ENCODE assay signal across 8 cellular contexts in genomic region chr11:122440783-122441701, GRCh38.
DNase-seq lines count a peak whose midpoint lies in the region; ATAC-seq and TF ChIP-seq lines count a peak whose summit lies in the region.

No MANE protein-coding gene starts in this region.

- H3K9me2 ChIP-seq in PC-3 (replicated peaks; ENCODE audit: low read length), result no peaks in the 10 kb centered on the region

- no peak for ATAC-seq in PC-3

- no peaks in the 10 kb centered on the region for H4K20me1 ChIP-seq in PC-3 (ENCODE audit: low read length)

- BruUV-seq in PC-3 (replicated peaks; lab: Mats Ljungman, UMichigan), result no TSS peak

- DNase-seq in astrocyte of the hippocampus (ENCODE audit: low read depth, low spot score) (peak; percentile 42), Kasumi-1 (lab: John Stamatoyannopoulos, UW) (no peak), T1000 (lab: John Stamatoyannopoulos, UW) (no peak), PC-3 (no peak), SIG-M5 treated with dmso at 0.1 percent for 504 hours (lab: John Stamatoyannopoulos, UW; ENCODE audit: unreplicated experiment) (no peak)

- CTCF ChIA-PET in PC-3 (lab: Charles Lee), result no interaction called here

- H3K27me3 ChIP-seq in HUES48 (ENCODE audit: control insufficient read depth, insufficient read depth, low read length), result peaks cover 4% of the 10 kb centered on the region
- H3K27me3 ChIP-seq in iPS-20b (ENCODE audit: insufficient read depth, low read length), result peaks cover 4% of the 10 kb centered on the region; the same call in 1 of the 2 replicates
- H3K27me3 ChIP-seq in skeletal muscle satellite cell (ENCODE audit: control insufficient read depth, insufficient read depth, low read length), result peaks cover 79% of the 10 kb centered on the region
- peaks cover 84% of the 10 kb centered on the region for H3K27me3 ChIP-seq in PC-3 (ENCODE audit: low read length)

- no peak for TF ChIP-seq CTCF in PC-3 (conservative IDR thresholded peaks at IDR 0.05; ENCODE audit: low read depth, low read length)

- POLR2A ChIA-PET in PC-3 (lab: Charles Lee; ENCODE audit: unreplicated experiment), result no interaction called here

- H3K36me3 ChIP-seq in HUES48 (ENCODE audit: control insufficient read depth, insufficient read depth, low read length) (no peaks in the 10 kb centered on the region), iPS-20b (ENCODE audit: insufficient read depth, low read depth, low read length) (no peaks in the 10 kb centered on the region), skeletal muscle satellite cell (ENCODE audit: insufficient read depth, low read length) (no peaks in the 10 kb centered on the region), PC-3 (ENCODE audit: low read depth, low read length) (no peaks in the 10 kb centered on the region)

- H3K4me3 ChIP-seq in HUES48 (ENCODE audit: low read depth, low read length) (peak overlapping the region; percentile 60), iPS-20b (ENCODE audit: low read length) (peak overlapping the region; percentile 70), skeletal muscle satellite cell (ENCODE audit: low read length) (peak overlapping the region; percentile 49), PC-3 (ENCODE audit: low read length) (no peak overlapping the region)

- peak overlapping the region; percentile 93 for H3K27ac ChIP-seq in HUES48 (ENCODE audit: low read depth, low read length)
- H3K27ac ChIP-seq in iPS-20b (ENCODE audit: low read length), result no peak overlapping the region
- no peak overlapping the region for H3K27ac ChIP-seq in PC-3 (ENCODE audit: low read length)

- H3K9ac ChIP-seq in HUES48 (ENCODE audit: low read depth, low read length) (no peak overlapping the region; the same call in 1 of the 2 replicates), iPS-20b (ENCODE audit: low read depth, low read length) (peak overlapping the region; percentile 61; the same call in 1 of the 2 replicates), skeletal muscle satellite cell (ENCODE audit: low read depth, low read length) (no peak overlapping the region), PC-3 (ENCODE audit: low read length) (no peak overlapping the region)

- intact Hi-C loops in PC-3 (cut with micrococcal nuclease), result no loop called here

- H3K4me1 ChIP-seq in HUES48 (ENCODE audit: control insufficient read depth, insufficient read depth, low read length) (peaks cover 35% of the 10 kb centered on the region), iPS-20b (ENCODE audit: insufficient read depth, low read length) (peaks cover 30% of the 10 kb centered on the region; the same call in 1 of the 2 replicates), skeletal muscle satellite cell (ENCODE audit: control insufficient read depth, insufficient read depth, low read length) (peaks cover 7% of the 10 kb centered on the region), PC-3 (ENCODE audit: insufficient read depth, low read length) (no peaks in the 10 kb centered on the region)

- H2AFZ ChIP-seq in PC-3 (ENCODE audit: low read length), result no peak overlapping the region

- H3K9me3 ChIP-seq in HUES48 (ENCODE audit: control insufficient read depth, insufficient read depth, low read length) (no peaks in the 10 kb centered on the region), iPS-20b (ENCODE audit: insufficient read depth, low read depth, low read length) (no peaks in the 10 kb centered on the region), skeletal muscle satellite cell (replicated peaks; ENCODE audit: low read length) (no peaks in the 10 kb centered on the region), PC-3 (ENCODE audit: low read length) (no peaks in the 10 kb centered on the region)

- H3K79me2 ChIP-seq in PC-3 (ENCODE audit: low read length), result no peaks in the 10 kb centered on the region

- H3K4me2 ChIP-seq in skeletal muscle satellite cell (ENCODE audit: low read length) (peak overlapping the region; percentile 69), PC-3 (ENCODE audit: low read length) (no peak overlapping the region)

- H3F3A ChIP-seq in PC-3 (ENCODE audit: low read length, unreplicated experiment), result no peaks in the 10 kb centered on the region
